ENCODE assay signal across 1 cellular context in genomic region chr9:126842977-126843799, GRCh38.
TF ChIP-seq lines count a peak whose summit lies in the region.

No MANE protein-coding gene starts in this region.

TF ChIP-seq in K562, 482 proteins besides CTCF, POLR2A, EP300 and RAD21 (continued from another document):
- TF ChIP-seq NCOA6 (IDR thresholded peaks at IDR 0.05) (no peak), ZNF764 (CRISPR knock-in tag; IDR thresholded peaks at IDR 0.05; ENCODE audit: low read depth) (no peak), E2F1 (CRISPR knock-in tag; IDR thresholded peaks at IDR 0.05) (no peak), ZNF217 (CRISPR knock-in tag; IDR thresholded peaks at IDR 0.05) (no peak), ZNF124 (CRISPR knock-in tag; IDR thresholded peaks at IDR 0.05) (no peak), CREM (IDR thresholded peaks at IDR 0.05; ENCODE audit: low read depth) (no peak), REST (CRISPR knock-in tag; IDR thresholded peaks at IDR 0.05; ENCODE audit: low read depth) (no peak), SRSF9 (IDR thresholded peaks at IDR 0.05; ENCODE audit: borderline replicate concordance, low read depth, low read length) (no peak), TCF7 (IDR thresholded peaks at IDR 0.05; ENCODE audit: borderline replicate concordance) (no peak)
